In genomic region chr6:73516712-73517489, GRCh38 we compare ENCODE assay signal across 1 cellular context.
TF ChIP-seq lines count a peak whose summit lies in the region.

No MANE protein-coding gene starts in this region.

TF ChIP-seq in WTC11, 78 proteins besides CTCF, POLR2A, EP300 and RAD21 (continued from another document):
- peak; percentile 92 for TF ChIP-seq AR (CRISPR knock-in tag; IDR thresholded peaks at IDR 0.05)
- TF ChIP-seq NFYB (CRISPR knock-in tag; conservative IDR thresholded peaks at IDR 0.05; ENCODE audit: low read depth) = no peak
- TF ChIP-seq SMAD4 (CRISPR knock-in tag; IDR thresholded peaks at IDR 0.05) = no peak
- TF ChIP-seq CREM (CRISPR knock-in tag; IDR thresholded peaks at IDR 0.05) = no peak
- no peak for TF ChIP-seq AFF4 (CRISPR knock-in tag; IDR thresholded peaks at IDR 0.05; ENCODE audit: borderline replicate concordance)
- no peak for TF ChIP-seq STAT6 (CRISPR knock-in tag; conservative IDR thresholded peaks at IDR 0.05; ENCODE audit: low read depth)
- TF ChIP-seq GABPB1 (CRISPR knock-in tag; IDR thresholded peaks at IDR 0.05) = no peak
- peak; percentile 74 for TF ChIP-seq PRRX2 (CRISPR knock-in tag; IDR thresholded peaks at IDR 0.05)
- no peak for TF ChIP-seq SOX15 (CRISPR knock-in tag; IDR thresholded peaks at IDR 0.05)
- TF ChIP-seq RORB (CRISPR knock-in tag; IDR thresholded peaks at IDR 0.05) = no peak
TF ChIP-seq in WTC11: peak in this region for 11.
